10 cellular contexts compared by ENCODE assay signal in genomic region chr3:188058569-188059184, GRCh38.
"Had no signal": no experiment of that assay in that cellular context is flagged by ENCODE, and none has a peak within 500 bp of the region (broad histone marks: within the 10 kb centered on the region; RNA-seq: fewer than 3 reads in every experiment).

No MANE protein-coding gene starts in this region.

- H2AFZ ChIP-seq: GM23248 had no signal

- H3K9me3 Mint-ChIP-seq: HFFc6 had no signal

- DNase-seq: GOT3, H7, IMR-90, KG1 had no signal

- H3K9ac ChIP-seq: GM23248 had no signal

- H3K4me1 ChIP-seq: HAP-1 had no signal

- H3K36me3 ChIP-seq: HAP-1 had no signal

- H3K9me3 ChIP-seq: HAP-1 had no signal

- H3K4me3 Mint-ChIP-seq: HFFc6 had no signal

- H3K4me3 ChIP-seq: GM23248, HAP-1, K562 had no signal

- FAIRE-seq: K562 had no signal

- ATAC-seq: HCT116, K562 had no signal

- H3K27ac ChIP-seq: GM23248, HL-60 had no signal
